ENCODE assay signal across 22 cellular contexts in the genomic region with DNA sequence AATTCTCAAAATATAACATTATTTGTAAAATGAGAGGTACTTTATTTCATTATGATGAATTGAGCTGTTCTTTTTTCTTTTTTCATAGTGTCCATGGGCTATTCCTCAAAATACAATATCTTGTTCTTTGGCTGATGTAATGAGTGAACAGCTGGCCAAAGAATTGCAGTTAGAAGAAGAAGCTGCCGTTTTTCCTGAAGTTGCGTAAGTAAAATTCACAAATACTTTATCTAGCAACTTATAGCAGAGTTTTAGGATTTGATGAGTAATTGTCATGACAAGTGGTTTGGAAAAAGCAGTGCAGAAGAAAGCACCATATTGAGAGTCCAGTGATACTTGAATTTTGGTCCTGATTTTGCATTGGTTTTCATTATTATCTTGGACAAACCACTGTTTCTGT. TPM values are rescaled to one million over a fixed set of nuclear protein-coding genes. Genes with fewer than 3 reads are reported as not detected.
DNase-seq lines count a peak whose midpoint lies in the region; FAIRE-seq and TF ChIP-seq lines count a peak whose summit lies in the region.
"Had no signal": no experiment of that assay in that cellular context is flagged by ENCODE, and none has a peak within 500 bp of the region (broad histone marks: within the 10 kb centered on the region; RNA-seq: fewer than 3 reads in every experiment).

No MANE protein-coding gene starts in this region.

- peaks cover 31% of the 10 kb centered on the region for H4K20me1 ChIP-seq in Karpas-422 (ENCODE audit: insufficient read depth, low read depth, low read length)

- TF ChIP-seq CTCF in NB4 (IDR thresholded peaks at IDR 0.05; ENCODE audit: low read depth, low read length), result no peak
- TF ChIP-seq CTCF in fibroblast of mammary gland (conservative IDR thresholded peaks at IDR 0.05; ENCODE audit: control insufficient read depth, insufficient read depth, low read depth, low read length), result no peak
- TF ChIP-seq CTCF in neutrophil (IDR thresholded peaks at IDR 0.05), result no peak
- no peak for TF ChIP-seq CTCF in brain microvascular endothelial cell (IDR thresholded peaks at IDR 0.05; ENCODE audit: low read depth, low read length, missing control alignments)

- in situ Hi-C loops in brain microvascular endothelial cell (cut with HindIII; ENCODE audit: low pct_ligation_motif_present, low sequenced_read_pairs), result no loop called here

- H3K36me3 Mint-ChIP-seq in activated naive CD4-positive, alpha-beta T cell treated with anti-CD3 and anti-CD28 coated beads for 36 hours (ENCODE audit: low read depth), result peaks cover 15% of the 10 kb centered on the region

- H3K27ac ChIP-seq in neutrophil (peak overlapping the region; percentile 43), brain microvascular endothelial cell (no peak overlapping the region), Karpas-422 (ENCODE audit: low read length) (no peak overlapping the region)
- H3K27ac ChIP-seq: 22Rv1 had no signal

- H3K4me3 Mint-ChIP-seq in activated naive CD4-positive, alpha-beta T cell treated with anti-CD3 and anti-CD28 coated beads for 36 hours, result no peak overlapping the region
- H3K4me3 Mint-ChIP-seq: CD8-positive, alpha-beta T cell had no signal

- peaks cover 56% of the 10 kb centered on the region for H3K79me2 ChIP-seq in Karpas-422 (ENCODE audit: low read length)

- no peak overlapping the region for H3K4me3 ChIP-seq in NB4 (ENCODE audit: low read depth, low read length)
- no peak overlapping the region for H3K4me3 ChIP-seq in fibroblast of mammary gland (ENCODE audit: control insufficient read depth, low read depth, low read length)
- no peak overlapping the region for H3K4me3 ChIP-seq in neutrophil (ENCODE audit: low read depth in 1 of 2, low read length in 1 of 2)
- H3K4me3 ChIP-seq in brain microvascular endothelial cell (ENCODE audit: low read depth, low read length), result no peak overlapping the region
- no peak overlapping the region for H3K4me3 ChIP-seq in Karpas-422 (ENCODE audit: low read length)

- H3K4me1 ChIP-seq in neutrophil (ENCODE audit: control insufficient read depth in 1 of 2, insufficient read depth in 1 of 2, low read depth in 1 of 2, low read length in 1 of 2), result peaks cover 38 to 42% of the 10 kb centered on the region in 2 experiments
- H3K4me1 ChIP-seq in Karpas-422 (ENCODE audit: low read length), result peaks cover 16% of the 10 kb centered on the region

- TF ChIP-seq POLR2A in NB4 (IDR thresholded peaks at IDR 0.05; ENCODE audit: extremely low read depth, insufficient read length) (no peak), GM12891 (IDR thresholded peaks at IDR 0.05; ENCODE audit: low read depth, low read length) (no peak)

- no peak for DNase-seq in activated naive CD4-positive, alpha-beta T cell treated with anti-CD3 and anti-CD28 coated beads for 36 hours
- DNase-seq in activated naive CD4-positive, alpha-beta T cell treated with anti-CD3 and anti-CD28 coated beads, Interleukin-2, amount 50 U/mL, for 16 hours, result no peak
- DNase-seq in NB4 (ENCODE audit: low read depth), result peak; percentile 8
- peak; percentile 51 for DNase-seq in fibroblast of mammary gland (ENCODE audit: low read depth)
- DNase-seq in brain microvascular endothelial cell, result no peak
- no peak for DNase-seq in GM12891 (ENCODE audit: insufficient read length, low spot score)
- no peak for DNase-seq in Karpas-422
- DNase-seq: ACHN; C1 segment of cervical spinal cord; CD8-positive, alpha-beta T cell; DMS153; GDM1; NCI-H1417; NCI-H1694 treated with DMSO at 0.1 percent for 48 hours; NCI-H2081 treated with DMSO at 0.1 percent for 48 hours; NCI-H2171 treated with DMSO at 0.1 percent for 48 hours; NCI-H446; NCI-H526 had no signal

- intact Hi-C loops in activated naive CD4-positive, alpha-beta T cell treated with anti-CD3 and anti-CD28 coated beads for 36 hours (cut with micrococcal nuclease), result no loop called here

- H3K27me3 ChIP-seq in neutrophil (no peaks in the 10 kb centered on the region), brain microvascular endothelial cell (replicated peaks) (no peaks in the 10 kb centered on the region), Karpas-422 (ENCODE audit: low read length) (no peaks in the 10 kb centered on the region)

- H3K9ac ChIP-seq in Karpas-422 (ENCODE audit: low read length), result no peak overlapping the region

- H3K27me3 Mint-ChIP-seq in activated naive CD4-positive, alpha-beta T cell treated with anti-CD3 and anti-CD28 coated beads for 36 hours (ENCODE audit: low read depth), result no peaks in the 10 kb centered on the region

- H3K9me3 Mint-ChIP-seq in activated naive CD4-positive, alpha-beta T cell treated with anti-CD3 and anti-CD28 coated beads for 36 hours, result no peaks in the 10 kb centered on the region
- H3K9me3 Mint-ChIP-seq: CD8-positive, alpha-beta T cell had no signal

- no peak overlapping the region for H2AFZ ChIP-seq in Karpas-422 (ENCODE audit: low read length)

- no peaks in the 10 kb centered on the region for H3K9me3 ChIP-seq in neutrophil
- no peaks in the 10 kb centered on the region for H3K9me3 ChIP-seq in Karpas-422 (ENCODE audit: low read length)

- H3K36me3 ChIP-seq in neutrophil, result peaks cover 59% of the 10 kb centered on the region
- H3K36me3 ChIP-seq in brain microvascular endothelial cell (replicated peaks), result peaks cover 54% of the 10 kb centered on the region
- peaks cover 21% of the 10 kb centered on the region; the same call in 1 of the 2 replicates for H3K36me3 ChIP-seq in Karpas-422 (ENCODE audit: insufficient read depth, low read length)

- peak overlapping the region; percentile 46 for H3K27ac Mint-ChIP-seq in activated naive CD4-positive, alpha-beta T cell treated with anti-CD3 and anti-CD28 coated beads for 36 hours
- H3K27ac Mint-ChIP-seq: CD8-positive, alpha-beta T cell had no signal

- CTCF ChIA-PET in activated naive CD4-positive, alpha-beta T cell treated with anti-CD3 and anti-CD28 coated beads for 36 hours (lab: Charles Lee), result interaction anchor here (0.8 to 1.3 kb wide), 3 partner anchors 9 to 53 kb away, joined by 3 read pairs; no protein-coding TSS in a partner anchor

- H3K4me2 ChIP-seq in Karpas-422 (ENCODE audit: low read depth, low read length, poor library complexity, severe bottlenecking), result no peak overlapping the region

- peaks cover 29% of the 10 kb centered on the region for H3K4me1 Mint-ChIP-seq in activated naive CD4-positive, alpha-beta T cell treated with anti-CD3 and anti-CD28 coated beads for 36 hours (ENCODE audit: low read depth)

- FAIRE-seq in GM12891 (lab: Jason Lieb, UNC), result no peak
- FAIRE-seq: H54, RCC 7860 had no signal

- no peaks in the 10 kb centered on the region for H3K9me2 ChIP-seq in Karpas-422 (replicated peaks; ENCODE audit: insufficient read depth, low read length)

TF ChIP-seq in GM12891, 5 proteins besides CTCF, POLR2A, EP300 and RAD21:
- TF ChIP-seq POLR2AphosphoS5 (IDR thresholded peaks at IDR 0.05; ENCODE audit: low read depth, low read length) (no peak), PAX5 (IDR thresholded peaks at IDR 0.05; ENCODE audit: insufficient read depth, low read length, severe bottlenecking) (no peak), POU2F2 (IDR thresholded peaks at IDR 0.05; ENCODE audit: low read depth, low read length) (no peak), SPI1 (IDR thresholded peaks at IDR 0.05; ENCODE audit: low read depth, low read length) (no peak), TAF1 (IDR thresholded peaks at IDR 0.05; ENCODE audit: low read depth, low read length) (no peak)
TF ChIP-seq in GM12891: peak in this region for 0.

RNA-seq across cellular contexts. Expression of gene RIOK3, which starts 9.8 kb away (rescaled TPM):
- 10 to 100 TPM; 53.8 to 59.5 TPM for total RNA-seq in activated naive CD4-positive, alpha-beta T cell treated with anti-CD3 and anti-CD28 coated beads for 36 hours
- 40.4 TPM for polyA plus RNA-seq in GM12891 (2012; ENCODE audit: low read depth, missing spikeins)
- total RNA-seq in Karpas-422 (2014; rRNA removed; shearing (Covaris generic); ENCODE audit: low replicate concordance), result 25.1 and 31.1 TPM in 2 replicates

RNA-seq across cellular contexts. Expression of gene RMC1, which starts 40.4 kb away (rescaled TPM):
- total RNA-seq in activated naive CD4-positive, alpha-beta T cell treated with anti-CD3 and anti-CD28 coated beads for 36 hours, result 10 to 100 TPM; 26.2 to 29.7 TPM
- polyA plus RNA-seq in GM12891 (2012; ENCODE audit: low read depth, missing spikeins), result 25.3 TPM
- 29.3 and 57.7 TPM in 2 replicates for total RNA-seq in Karpas-422 (2014; rRNA removed; shearing (Covaris generic); ENCODE audit: low replicate concordance)

Comparison
In these comparisons a context has a peak if more than half of its experiments do, and no peak if none do; other contexts are left out.
1. DNase-seq: peak in NB4 (single experiment) and fibroblast of mammary gland (single experiment); none in activated naive CD4-positive, alpha-beta T cell treated with anti-CD3 and anti-CD28 coated beads for 36 hours (single experiment), activated naive CD4-positive, alpha-beta T cell treated with anti-CD3 and anti-CD28 coated beads, Interleukin-2, amount 50 U/mL, for 16 hours (single experiment), brain microvascular endothelial cell (single experiment), GM12891 (single experiment) and Karpas-422 (single experiment).